In the genomic region with DNA sequence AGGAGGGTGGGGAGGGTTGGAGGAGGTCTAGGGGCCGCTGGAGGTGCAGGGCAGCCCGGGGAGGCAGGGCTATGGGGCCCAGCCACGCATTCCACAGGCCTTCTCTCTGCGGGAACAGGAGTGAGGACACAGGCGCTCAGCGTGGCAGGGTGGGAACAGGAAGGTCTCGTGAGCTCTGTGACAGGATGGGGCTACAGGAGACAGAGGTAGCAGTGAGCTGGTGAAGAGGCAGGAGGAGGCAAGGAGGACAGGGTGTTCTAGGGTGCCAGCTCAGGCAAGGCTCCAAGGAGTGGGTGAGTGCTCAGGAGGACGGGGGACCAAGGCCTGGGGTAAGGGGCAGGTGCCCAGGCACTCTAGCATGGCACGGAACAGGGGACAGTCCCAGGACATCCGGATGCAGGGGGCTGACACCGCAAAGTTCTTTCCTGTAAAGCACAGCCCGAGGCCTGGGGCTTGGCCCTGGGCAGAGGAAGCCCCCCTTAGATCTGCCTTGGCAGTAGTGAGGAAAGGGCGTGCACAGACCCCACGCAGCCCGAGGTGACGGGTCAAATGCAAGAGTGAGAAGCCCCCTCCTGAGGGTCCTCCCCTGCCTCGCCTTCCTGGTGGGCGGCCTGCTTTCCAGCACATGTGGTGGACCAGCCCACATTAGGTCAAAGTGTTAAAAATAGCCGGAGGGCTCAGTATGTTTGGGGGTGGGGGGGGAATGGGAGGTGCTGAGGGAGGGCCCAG, we compare ENCODE assay signal across 8 cellular contexts. TPM values are rescaled to one million over a fixed set of nuclear protein-coding genes. Genes with fewer than 3 reads are reported as not detected.
A peak's percentile ranks its signal among the peaks of the same experiment; 100 is the strongest.
DNase-seq lines count a peak whose midpoint lies in the region; ATAC-seq and TF ChIP-seq lines count a peak whose summit lies in the region.

No MANE protein-coding gene starts in this region.

- H2BK15ac ChIP-seq in H9 (ENCODE audit: low read depth, low read length): no peak overlapping the region

- no peak overlapping the region for H3K18ac ChIP-seq in H9 (ENCODE audit: insufficient read length, low read depth, low read length)

- H4K91ac ChIP-seq in H9 (ENCODE audit: insufficient read length, low read depth, low read length): peak overlapping the region; percentile 21

- H2BK120ac ChIP-seq in H9 (ENCODE audit: low read depth, low read length, poor library complexity, severe bottlenecking): no peak overlapping the region

- H3K36me3 Mint-ChIP-seq in H9 (ENCODE audit: insufficient read depth in 1 of 3, low read depth in 3 of 3) (no peaks in the 10 kb centered on the region), naive B cell (peaks cover 0 to 6% of the 10 kb centered on the region in 2 donors)
- H3K36me3 Mint-ChIP-seq in activated CD4-positive, alpha-beta T cell treated with anti-CD3 and anti-CD28 coated beads for 36 hours (ENCODE audit: low read depth): peaks cover 13% of the 10 kb centered on the region

- no peak overlapping the region for H2BK5ac ChIP-seq in H9 (ENCODE audit: insufficient read length, low read length)

- no peak overlapping the region for H4K5ac ChIP-seq in H9 (ENCODE audit: insufficient read length, low read depth, low read length)

- DNase-seq in H9 (no peak), epithelial cell of esophagus (ENCODE audit: low read depth) (peak; percentile 39), naive B cell (peak; percentile 72), vagina (ENCODE audit: extremely low spot score in 2 of 2) (peak in 1 of 2 donors; percentile 94)
- DNase-seq in activated CD4-positive, alpha-beta T cell treated with anti-CD3 and anti-CD28 coated beads for 36 hours: peak; percentile 66

- H4K8ac ChIP-seq in H9 (replicated peaks; ENCODE audit: insufficient read length, low read depth, low read length): no peak overlapping the region

- H3K4me3 ChIP-seq in epithelial cell of esophagus (ENCODE audit: low read length) (no peak overlapping the region), vagina (peak overlapping the region; percentile 58 to 96)

- TF ChIP-seq POLR2A in vagina (IDR thresholded peaks at IDR 0.05): no peak

- H3K4me1 ChIP-seq in H9 (ENCODE audit: insufficient read depth, low read length) (peaks cover 3% of the 10 kb centered on the region; the same call in 1 of the 2 replicates), vagina (peaks cover 55% of the 10 kb centered on the region)

- no peak overlapping the region; the same call in 1 of the 2 replicates for H3K14ac ChIP-seq in H9 (ENCODE audit: insufficient read depth, low read length)

- H2BK20ac ChIP-seq in H9 (ENCODE audit: low read depth, low read length, poor library complexity, severe bottlenecking): no peak overlapping the region

- no peak for ATAC-seq in activated CD4-positive, alpha-beta T cell treated with anti-CD3 and anti-CD28 coated beads for 36 hours
- peak; percentile 1 for ATAC-seq in naive B cell (ENCODE audit: low read depth in 2 of 2)
- no peak for ATAC-seq in HG02870 (IDR thresholded peaks at IDR 0.05; ENCODE audit: unreplicated experiment)
- no peak for ATAC-seq in HG03159 (IDR thresholded peaks at IDR 0.05; ENCODE audit: unreplicated experiment)
- no peak for ATAC-seq in HG03342 (IDR thresholded peaks at IDR 0.05; ENCODE audit: unreplicated experiment)

- H3K36me3 ChIP-seq in vagina: peaks cover 0 to 4% of the 10 kb centered on the region in 2 donors

- no peak overlapping the region for H3K4me2 ChIP-seq in H9 (ENCODE audit: insufficient read depth, insufficient read length, low read length)

- no peaks in the 10 kb centered on the region for H3K79me1 ChIP-seq in H9 (ENCODE audit: insufficient read depth, low read depth, low read length, poor library complexity, severe bottlenecking)

- H3K9me3 Mint-ChIP-seq in H9 (no peaks in the 10 kb centered on the region; a peak in 2 of 5 replicates), naive B cell (no peaks in the 10 kb centered on the region)
- no peaks in the 10 kb centered on the region for H3K9me3 Mint-ChIP-seq in activated CD4-positive, alpha-beta T cell treated with anti-CD3 and anti-CD28 coated beads for 36 hours (ENCODE audit: low read depth)

- H3K27me3 Mint-ChIP-seq in H9 (ENCODE audit: low read depth): peaks cover 11% of the 10 kb centered on the region
- H3K27me3 Mint-ChIP-seq in activated CD4-positive, alpha-beta T cell treated with anti-CD3 and anti-CD28 coated beads for 36 hours: peaks cover 4% of the 10 kb centered on the region
- H3K27me3 Mint-ChIP-seq in naive B cell: no peaks in the 10 kb centered on the region

- H3T11ph ChIP-seq in H9 (ENCODE audit: low read length): no peak overlapping the region

- H3K4me1 Mint-ChIP-seq in H9 (peaks cover 59 to 67% of the 10 kb centered on the region in 2 experiments), naive B cell (peaks cover 51 to 74% (median 71%) of the 10 kb centered on the region in 3 donors)
- peaks cover 33% of the 10 kb centered on the region for H3K4me1 Mint-ChIP-seq in activated CD4-positive, alpha-beta T cell treated with anti-CD3 and anti-CD28 coated beads for 36 hours

- TF ChIP-seq CTCF in H9 (conservative IDR thresholded peaks at IDR 0.05) (no peak), epithelial cell of esophagus (IDR thresholded peaks at IDR 0.05; ENCODE audit: insufficient read depth, low read depth, low read length, missing control alignments) (no peak), vagina (IDR thresholded peaks at IDR 0.05) (no peak)

- no peak overlapping the region for H3K4ac ChIP-seq in H9 (ENCODE audit: low read depth, low read length)

- H3K23me2 ChIP-seq in H9 (ENCODE audit: insufficient read length, low read depth, low read length, poor library complexity, severe bottlenecking): peaks cover 6% of the 10 kb centered on the region

- intact Hi-C loops in activated CD4-positive, alpha-beta T cell treated with anti-CD3 and anti-CD28 coated beads for 36 hours (cut with DNase I, micrococcal nuclease): loop anchor here (1.0 to 10.0 kb wide), 3 partner anchors 36 to 441 kb away; partner anchors contain the start of genes CFL1 (in 1 of the 2) and SLC25A45 (in 1 of the 2)
- intact Hi-C loops in vagina (cut with DNase I): loop anchor here (2.0 to 5.0 kb wide), 2 partner anchors 36 to 91 kb away; partner anchors contain the start of gene SLC25A45

- no peak overlapping the region for H2AK5ac ChIP-seq in H9 (ENCODE audit: insufficient read length, low read length)

- H3K27ac ChIP-seq in H9 (ENCODE audit: insufficient read length, low read depth, low read length): no peak overlapping the region
- H3K27ac ChIP-seq in vagina: peak overlapping the region; percentile 99

- POLR2A ChIA-PET in activated CD4-positive, alpha-beta T cell treated with anti-CD3 and anti-CD28 coated beads for 36 hours (lab: Charles Lee): interaction anchor here (0.5 to 18.5 kb wide), 7 partner anchors 8 to 80 kb away, joined by 3 to 1637 read pairs (median 10); partner anchors contain the start of gene MALAT1

- CTCF ChIA-PET in activated CD4-positive, alpha-beta T cell treated with anti-CD3 and anti-CD28 coated beads for 36 hours (lab: Charles Lee): interaction anchor here (0.8 to 12.0 kb wide), 15 partner anchors 23 to 170 kb away, joined by 3 to 209 read pairs (median 4); partner anchors contain the start of genes FAM89B, FRMD8 and MALAT1

- no peak overlapping the region for H2AFZ ChIP-seq in H9 (ENCODE audit: low read length)

- no peak overlapping the region for H3K56ac ChIP-seq in H9 (ENCODE audit: insufficient read length, low read depth, low read length)

- H3K9me3 ChIP-seq in H9 (ENCODE audit: control insufficient read depth, low read depth, low read length) (no peaks in the 10 kb centered on the region), vagina (no peaks in the 10 kb centered on the region)

- no peaks in the 10 kb centered on the region for H3K27me3 ChIP-seq in H9 (ENCODE audit: insufficient read depth, low read length)
- H3K27me3 ChIP-seq in vagina: no peaks in the 10 kb centered on the region

- H3K4me3 Mint-ChIP-seq in H9 (no peak overlapping the region; a peak in 1 of 5 replicates), naive B cell (peak overlapping the region; percentile 87 to 97 (median 93))
- H3K4me3 Mint-ChIP-seq in activated CD4-positive, alpha-beta T cell treated with anti-CD3 and anti-CD28 coated beads for 36 hours: peak overlapping the region; percentile 100

- H3K27ac Mint-ChIP-seq in H9 (peak overlapping the region; percentile 70 to 92 (median 80); a peak in 4 of 7 replicates), naive B cell (peak overlapping the region; percentile 98 to 100 (median 100))
- H3K27ac Mint-ChIP-seq in activated CD4-positive, alpha-beta T cell treated with anti-CD3 and anti-CD28 coated beads for 36 hours: peak overlapping the region; percentile 92

- no peaks in the 10 kb centered on the region for H3K79me2 ChIP-seq in H9 (ENCODE audit: insufficient read depth, low read length)

- WGBS in H9 (ENCODE audit: extremely low coverage, insufficient read length, low lambda C conversion rate): no CpG with 5 or more reads among the region's 19 CpGs

- H3K23ac ChIP-seq in H9 (ENCODE audit: insufficient read length, low read depth, low read length): no peak overlapping the region

- H4K20me1 ChIP-seq in H9 (ENCODE audit: control insufficient read depth, insufficient read depth, insufficient read length): no peaks in the 10 kb centered on the region

- no peak overlapping the region for H3K9ac ChIP-seq in H9 (ENCODE audit: extremely low read depth, insufficient read length, low read length)

- peak overlapping the region; percentile 18 for H2BK12ac ChIP-seq in H9 (ENCODE audit: insufficient read length, low read depth, low read length)

RNA-seq across cellular contexts. Expression of gene NEAT1, which starts 4.7 kb away (rescaled TPM):
- total RNA-seq in H9 (2021): 11.1 and 12.7 TPM in 2 replicates
- 100 to 1,000 TPM; 435 to 569 TPM for total RNA-seq in activated CD4-positive, alpha-beta T cell treated with anti-CD3 and anti-CD28 coated beads for 36 hours
- 1 to 10 TPM in 5 of 6 donors, under 1 TPM in 1; 0.88 to 4.2 (median 1.2) TPM for polyA plus RNA-seq in naive B cell (ENCODE audit: low read depth in 6 of 6)
- total RNA-seq in vagina: 857 TPM

RNA-seq across cellular contexts. Expression of gene FRMD8, which starts 31.4 kb away (rescaled TPM):
- total RNA-seq in H9 (2021) (19.0 and 22.7 TPM in 2 replicates), vagina (53.3 TPM)
- total RNA-seq in activated CD4-positive, alpha-beta T cell treated with anti-CD3 and anti-CD28 coated beads for 36 hours: 10 to 100 TPM; 32.7 to 37.5 TPM
- polyA plus RNA-seq in naive B cell (ENCODE audit: low read depth in 6 of 6): 10 to 100 TPM; 45.3 to 64.6 (median 53.8) TPM

RNA-seq across cellular contexts. Expression of gene SLC25A45, which starts 35.4 kb away (rescaled TPM):
- 1.1 and 1.6 TPM in 2 replicates for total RNA-seq in H9 (2021)
- total RNA-seq in activated CD4-positive, alpha-beta T cell treated with anti-CD3 and anti-CD28 coated beads for 36 hours: 10 to 100 TPM; 13.2 to 14.3 TPM
- polyA plus RNA-seq in naive B cell (ENCODE audit: low read depth in 6 of 6): 10 to 100 TPM; 10.2 to 35.1 (median 16.2) TPM
- total RNA-seq in vagina: 2.2 TPM

Comparison
In these comparisons a context has a peak if more than half of its experiments do, and no peak if none do; other contexts are left out.
1. H3K4me3 Mint-ChIP-seq: peak in activated CD4-positive, alpha-beta T cell treated with anti-CD3 and anti-CD28 coated beads for 36 hours (single experiment) and naive B cell (8 of 8); none in H9 (0 of 2).
2. ATAC-seq: peak in naive B cell (2 of 2); none in activated CD4-positive, alpha-beta T cell treated with anti-CD3 and anti-CD28 coated beads for 36 hours (single experiment), HG02870 (single experiment), HG03159 (single experiment) and HG03342 (single experiment).
3. RNA of gene NEAT1, which starts 4.7 kb away (total RNA-seq): 857 TPM in vagina (single experiment) and 435 to 569 TPM in activated CD4-positive, alpha-beta T cell treated with anti-CD3 and anti-CD28 coated beads for 36 hours; 11.1 to 12.7 TPM in H9; every median in the first group is over 10 times any median in the second.
4. Peak in every context shown above with its lines, with median percentiles within 50 percentile points of each other: H3K27ac Mint-ChIP-seq.